9 cellular contexts compared by ENCODE assay signal in the genomic region with DNA sequence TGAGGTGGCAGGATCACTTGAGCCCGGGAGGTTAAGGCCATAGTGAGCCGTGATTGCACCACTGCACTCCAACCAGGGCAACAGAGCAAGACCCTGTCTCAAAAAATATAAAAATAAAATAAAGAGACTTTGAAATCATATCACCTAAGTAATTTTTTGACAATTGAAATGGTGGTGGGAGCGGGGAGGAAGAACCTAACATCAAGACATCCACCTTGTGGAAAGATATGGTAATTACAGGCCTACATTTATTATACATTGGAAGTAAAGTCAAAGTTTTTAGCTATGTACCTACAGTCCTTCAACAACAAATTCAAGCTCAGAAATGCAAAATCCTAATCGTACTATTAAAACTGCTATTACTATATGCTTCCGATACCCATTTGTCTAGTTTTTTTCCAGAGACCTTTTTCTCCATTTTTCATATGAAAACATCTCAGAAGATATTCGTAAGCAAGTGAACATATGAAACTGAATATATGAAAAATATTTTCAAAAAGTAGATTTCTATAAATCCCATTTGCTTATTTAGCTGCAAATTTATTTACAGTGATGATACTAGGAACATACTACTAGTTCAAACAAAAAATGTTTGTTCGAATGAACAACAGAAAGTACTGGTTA.
DNase-seq lines count a peak whose midpoint lies in the region; TF ChIP-seq lines count a peak whose summit lies in the region.
"Had no signal": no experiment of that assay in that cellular context is flagged by ENCODE, and none has a peak within 500 bp of the region (broad histone marks: within the 10 kb centered on the region; RNA-seq: fewer than 3 reads in every experiment).

No MANE protein-coding gene starts in this region.

- no peaks in the 10 kb centered on the region for H3K4me1 Mint-ChIP-seq in activated T-helper 1 cell treated with anti-CD3 and anti-CD28 coated beads, Interleukin-12 subunit alpha, Interleukin-12 subunit beta, Interleukin-2, Interleukin-4 antibody, amounts not matched to agents 30 ng/mL and 10 ng/mL and 1 ng/mL, durations not matched to agents 14 hours and 24 hours and 36 hours (ENCODE audit: low read depth)
- H3K4me1 Mint-ChIP-seq: activated naive CD4-positive, alpha-beta T cell treated with anti-CD3 and anti-CD28 coated beads, Interleukin-2, amount 50 U/mL, for 24 hours had no signal

- H3K27ac ChIP-seq in 22Rv1: no peak overlapping the region

- no peak overlapping the region for H3K4me3 Mint-ChIP-seq in activated T-helper 1 cell treated with anti-CD3 and anti-CD28 coated beads, Interleukin-12 subunit alpha, Interleukin-12 subunit beta, Interleukin-2, Interleukin-4 antibody, amounts not matched to agents 30 ng/mL and 10 ng/mL and 1 ng/mL, durations not matched to agents 14 hours and 24 hours and 36 hours
- H3K4me3 Mint-ChIP-seq: activated naive CD4-positive, alpha-beta T cell treated with anti-CD3 and anti-CD28 coated beads, Interleukin-2, amount 50 U/mL, for 24 hours had no signal

- no peak overlapping the region for H3K27ac Mint-ChIP-seq in activated T-helper 1 cell treated with anti-CD3 and anti-CD28 coated beads, Interleukin-12 subunit alpha, Interleukin-12 subunit beta, Interleukin-2, Interleukin-4 antibody, amounts not matched to agents 30 ng/mL and 10 ng/mL and 1 ng/mL, durations not matched to agents 14 hours and 24 hours and 36 hours
- H3K27ac Mint-ChIP-seq: activated naive CD4-positive, alpha-beta T cell treated with anti-CD3 and anti-CD28 coated beads, Interleukin-2, amount 50 U/mL, for 24 hours had no signal

- intact Hi-C loops in activated T-helper 1 cell treated with anti-CD3 and anti-CD28 coated beads, Interleukin-12 subunit alpha, Interleukin-12 subunit beta, Interleukin-2, Interleukin-4 antibody, amounts not matched to agents 30 ng/mL and 10 ng/mL and 1 ng/mL, durations not matched to agents 14 hours and 24 hours and 36 hours (cut with micrococcal nuclease): loop anchor here (1.0 to 2.0 kb wide), 2 partner anchors 67 to 251 kb away; no protein-coding TSS in a partner anchor

- DNase-seq in GM13976 (ENCODE audit: low spot score) (no peak), NCI-H2171 treated with DMSO at 0.1 percent for 48 hours (lab: John Stamatoyannopoulos, UW) (peak; percentile 74), T47D (ENCODE audit: low read depth in 1 of 2, low spot score in 1 of 2) (peak; percentile 50 to 68), lung microvascular endothelial cell (ENCODE audit: low read depth in 2 of 2) (peak; percentile 52 to 68), germinal center (ENCODE audit: low spot score) (no peak), ecto neural progenitor cell (ENCODE audit: low spot score) (no peak)
- no peak for DNase-seq in activated T-helper 1 cell treated with anti-CD3 and anti-CD28 coated beads, Interleukin-12 subunit alpha, Interleukin-12 subunit beta, Interleukin-2, Interleukin-4 antibody, amounts not matched to agents 30 ng/mL and 10 ng/mL and 1 ng/mL, durations not matched to agents 14 hours and 24 hours and 36 hours (ENCODE audit: low spot score)

- peaks cover 2% of the 10 kb centered on the region for H3K36me3 Mint-ChIP-seq in activated T-helper 1 cell treated with anti-CD3 and anti-CD28 coated beads, Interleukin-12 subunit alpha, Interleukin-12 subunit beta, Interleukin-2, Interleukin-4 antibody, amounts not matched to agents 30 ng/mL and 10 ng/mL and 1 ng/mL, durations not matched to agents 14 hours and 24 hours and 36 hours (ENCODE audit: low read depth)
- H3K36me3 Mint-ChIP-seq: activated naive CD4-positive, alpha-beta T cell treated with anti-CD3 and anti-CD28 coated beads, Interleukin-2, amount 50 U/mL, for 24 hours had no signal

- in situ Hi-C loops in GM13976 (cut with MboI; ENCODE audit: low sequenced_read_pairs, unreplicated experiment): no loop called here
- in situ Hi-C loops in T47D (cut with HindIII; ENCODE audit: low pct_unique_long_range_greater_than_20kb, low sequenced_read_pairs): no loop called here

- H3K9me3 Mint-ChIP-seq in activated T-helper 1 cell treated with anti-CD3 and anti-CD28 coated beads, Interleukin-12 subunit alpha, Interleukin-12 subunit beta, Interleukin-2, Interleukin-4 antibody, amounts not matched to agents 30 ng/mL and 10 ng/mL and 1 ng/mL, durations not matched to agents 14 hours and 24 hours and 36 hours: no peaks in the 10 kb centered on the region
- H3K9me3 Mint-ChIP-seq: activated naive CD4-positive, alpha-beta T cell treated with anti-CD3 and anti-CD28 coated beads, Interleukin-2, amount 50 U/mL, for 24 hours had no signal

- H3K27me3 Mint-ChIP-seq in activated T-helper 1 cell treated with anti-CD3 and anti-CD28 coated beads, Interleukin-12 subunit alpha, Interleukin-12 subunit beta, Interleukin-2, Interleukin-4 antibody, amounts not matched to agents 30 ng/mL and 10 ng/mL and 1 ng/mL, durations not matched to agents 14 hours and 24 hours and 36 hours (ENCODE audit: insufficient read depth): peaks cover 2% of the 10 kb centered on the region
- H3K27me3 Mint-ChIP-seq: activated naive CD4-positive, alpha-beta T cell treated with anti-CD3 and anti-CD28 coated beads, Interleukin-2, amount 50 U/mL, for 24 hours had no signal

- TF ChIP-seq CTCF in 22Rv1 (IDR thresholded peaks at IDR 0.05): peak; percentile 74
- peak; percentile 35 for TF ChIP-seq CTCF in GM13976 (IDR thresholded peaks at IDR 0.05; ENCODE audit: borderline replicate concordance, control extremely low read depth, extremely low read depth, insufficient read depth, missing control alignments)

Comparison
In these comparisons a context has a peak if more than half of its experiments do, and no peak if none do; other contexts are left out.
1. DNase-seq: peak in NCI-H2171 treated with DMSO at 0.1 percent for 48 hours (single experiment), T47D (2 of 2) and lung microvascular endothelial cell (2 of 2); none in GM13976 (single experiment), germinal center (single experiment), activated T-helper 1 cell treated with anti-CD3 and anti-CD28 coated beads, Interleukin-12 subunit alpha, Interleukin-12 subunit beta, Interleukin-2, Interleukin-4 antibody, amounts not matched to agents 30 ng/mL and 10 ng/mL and 1 ng/mL, durations not matched to agents 14 hours and 24 hours and 36 hours (single experiment) and ecto neural progenitor cell (single experiment).